33 cellular contexts compared by ENCODE assay signal in genomic region chr12:97524812-97525211, GRCh38.
"Had no signal": no experiment of that assay in that cellular context is flagged by ENCODE, and none has a peak within 500 bp of the region (broad histone marks: within the 10 kb centered on the region; RNA-seq: fewer than 3 reads in every experiment).

No MANE protein-coding gene starts in this region.

- H3K9me3 ChIP-seq: adrenal gland, ascending aorta, body of pancreas, breast epithelium had no signal

- ATAC-seq: activated naive CD4-positive, alpha-beta T cell treated with anti-CD3 and anti-CD28 coated beads, Interleukin-2, amount 50 U/mL, for 72 hours; activated naive CD8-positive, alpha-beta T cell treated with anti-CD3 and anti-CD28 coated beads, Interleukin-2, amount 50 U/mL, for 24 hours; activated T-cell treated with anti-CD3 and anti-CD28 coated beads, Interleukin-2, amount 50 U/mL, for 4 hours; activated T-cell treated with anti-CD3 and anti-CD28 coated beads, Interleukin-2, amount 50 U/mL, for 72 hours; activated T-helper 17 cell treated with anti-CD3 and anti-CD28 coated beads, Interleukin-2, amount 50 U/mL, for 72 hours; body of pancreas had no signal

- H3K4me1 ChIP-seq: adrenal gland, ascending aorta, body of pancreas, breast epithelium had no signal

- H3K36me3 ChIP-seq: adrenal gland, ascending aorta, brain microvascular endothelial cell, breast epithelium, cardiac muscle cell had no signal

- H3K27me3 ChIP-seq: adrenal gland, ascending aorta, body of pancreas, brain microvascular endothelial cell, breast epithelium, cardiac muscle cell had no signal

- H3K27ac ChIP-seq: adrenal gland, ascending aorta, body of pancreas, brain microvascular endothelial cell, breast epithelium, cardiac muscle cell had no signal

- DNase-seq: activated effector memory CD4-positive, alpha-beta T cell treated with anti-CD3 and anti-CD28 coated beads, Interleukin-2, amount 50 U/mL, for 16 hours; activated effector memory CD4-positive, alpha-beta T cell treated with Interleukin-2 at 50 U/mL for 16 hours; activated gamma-delta T cell; activated gamma-delta T cell treated with Interleukin-2 at 50 U/mL for 16 hours; activated naive CD4-positive, alpha-beta T cell; activated naive CD4-positive, alpha-beta T cell treated with anti-CD3 and anti-CD28 coated beads for 36 hours; activated naive CD4-positive, alpha-beta T cell treated with anti-CD3 and anti-CD28 coated beads, Interleukin-2, amount 10 ng/mL, durations not matched to agents 7 days and 5 days; activated naive CD4-positive, alpha-beta T cell treated with anti-CD3 and anti-CD28 coated beads, Interleukin-2, amount 50 U/mL, for 16 hours; activated naive CD4-positive, alpha-beta T cell treated with Interleukin-2 at 50 U/mL for 16 hours; activated naive CD8-positive, alpha-beta T cell treated with anti-CD3 and anti-CD28 coated beads for 36 hours; activated naive CD8-positive, alpha-beta T cell treated with anti-CD3 and anti-CD28 coated beads, Interleukin-2, amount 10 ng/mL, durations not matched to agents 7 days and 5 days; activated naive CD8-positive, alpha-beta T cell treated with anti-CD3 and anti-CD28 coated beads, Interleukin-2, amount 50 U/mL, for 24 hours; activated T-cell treated with anti-CD3 and anti-CD28 coated beads for 4 hours; activated T-cell treated with anti-CD3 and anti-CD28 coated beads, Interleukin-2, amount 50 U/mL, for 1 hour; activated T-cell treated with anti-CD3 and anti-CD28 coated beads, Interleukin-2, amount 50 U/mL, for 24 hours; activated T-cell treated with anti-CD3 and anti-CD28 coated beads, Interleukin-2, amount 50 U/mL, for 4 hours; activated T-cell treated with anti-CD3 and anti-CD28 coated beads, Interleukin-2, amount 50 U/mL, for 48 hours; activated T-cell treated with anti-CD3 and anti-CD28 coated beads, Interleukin-2, amount 50 U/mL, for 72 hours; adrenal gland; amniotic stem cell; amygdala; anterior cingulate cortex; aorta; body of pancreas; brain microvascular endothelial cell; caudate nucleus; central memory CD4-positive, alpha-beta T cell; cerebellar nuclear complex had no signal

- H3K4me3 ChIP-seq: adrenal gland, ascending aorta, body of pancreas, breast epithelium, cardiac muscle cell had no signal
